ENCODE assay signal across 10 cellular contexts in genomic region chr5:178112545-178112944, GRCh38. TPM values are rescaled to one million over a fixed set of nuclear protein-coding genes. Genes with fewer than 3 reads are reported as not detected.
DNase-seq lines count a peak whose midpoint lies in the region; ATAC-seq and TF ChIP-seq lines count a peak whose summit lies in the region.
"Had no signal": no experiment of that assay in that cellular context is flagged by ENCODE, and none has a peak within 500 bp of the region (broad histone marks: within the 10 kb centered on the region; RNA-seq: fewer than 3 reads in every experiment).

No MANE protein-coding gene starts in this region.

- H3K4me2 ChIP-seq in BLaER1, result peak overlapping the region; percentile 99

- peaks cover 27% of the 10 kb centered on the region for H3K4me1 Mint-ChIP-seq in activated naive CD8-positive, alpha-beta T cell treated with anti-CD3 and anti-CD28 coated beads for 36 hours

- WGBS in mesodermal cell (ENCODE audit: insufficient coverage in 2 of 2), 2 experiments, result 82 to 89% methylated on average over 4 to 5 of the region's 5 CpGs
- 84 to 86% methylated on average over 5 of the region's 5 CpGs for WGBS in upper lobe of left lung, 2 donors

- DNase-seq in activated naive CD8-positive, alpha-beta T cell treated with anti-CD3 and anti-CD28 coated beads for 36 hours, result no peak
- DNase-seq in NCI-H2107 treated with DMSO at 0.1 percent for 48 hours (lab: John Stamatoyannopoulos, UW; ENCODE audit: unreplicated experiment), result no peak
- DNase-seq in upper lobe of left lung, result no peak
- DNase-seq: NCI-H187 treated with DMSO at 0.1 percent for 48 hours had no signal

- H3K27ac ChIP-seq in BLaER1 (peak overlapping the region; percentile 96; the same call in 1 of the 2 replicates), HEK293 (ENCODE audit: extremely low read depth, low read depth, low read length) (no peak overlapping the region), mesodermal cell (ENCODE audit: low read depth, low read length, severe bottlenecking) (no peak overlapping the region), upper lobe of left lung (peak overlapping the region in 1 of 4 donors; percentile 79)

- TF ChIP-seq EP300 in upper lobe of left lung (IDR thresholded peaks at IDR 0.05), result no peak

- H3K4me3 ChIP-seq in BLaER1 (peak overlapping the region; percentile 83), HEK293 (ENCODE audit: low read depth, low read length) (no peak overlapping the region), mesodermal cell (ENCODE audit: extremely low read depth, insufficient read depth, low read length, poor library complexity, severe bottlenecking) (peak overlapping the region; percentile 56), upper lobe of left lung (no peak overlapping the region)

- no peak for TF ChIP-seq CTCF in HEK293 (tag by site-specific recombination; IDR thresholded peaks at IDR 0.05)
- TF ChIP-seq CTCF in upper lobe of left lung (IDR thresholded peaks at IDR 0.05), result no peak

- H3K36me3 Mint-ChIP-seq in activated naive CD8-positive, alpha-beta T cell treated with anti-CD3 and anti-CD28 coated beads for 36 hours, result peaks cover 13% of the 10 kb centered on the region

- H3K9me3 Mint-ChIP-seq in activated naive CD8-positive, alpha-beta T cell treated with anti-CD3 and anti-CD28 coated beads for 36 hours, result no peaks in the 10 kb centered on the region

- ATAC-seq in GM18867 (IDR thresholded peaks at IDR 0.05; ENCODE audit: unreplicated experiment), result no peak
- ATAC-seq in upper lobe of left lung (ENCODE audit: low FRiP score in 2 of 2), result no peak
- ATAC-seq in HG02884 (IDR thresholded peaks at IDR 0.05; ENCODE audit: unreplicated experiment), result no peak
- ATAC-seq: sciatic nerve had no signal

- H3K4me1 ChIP-seq in BLaER1 (peaks cover 61% of the 10 kb centered on the region), HEK293 (ENCODE audit: control insufficient read depth, insufficient read depth, low read length) (no peaks in the 10 kb centered on the region), mesodermal cell (ENCODE audit: control insufficient read depth, insufficient read depth, low read length, poor library complexity, severe bottlenecking) (peaks cover 26% of the 10 kb centered on the region), upper lobe of left lung (peaks cover 31 to 63% (median 47%) of the 10 kb centered on the region in 4 donors)

- H3K27me3 Mint-ChIP-seq in activated naive CD8-positive, alpha-beta T cell treated with anti-CD3 and anti-CD28 coated beads for 36 hours, result no peaks in the 10 kb centered on the region

- H3K27me3 ChIP-seq in BLaER1 (no peaks in the 10 kb centered on the region), upper lobe of left lung (peaks cover 0 to 30% (median 17%) of the 10 kb centered on the region in 4 donors)

- H3K9ac ChIP-seq in BLaER1, result no peak overlapping the region; the same call in 1 of the 2 replicates

- H3K27ac Mint-ChIP-seq in activated naive CD8-positive, alpha-beta T cell treated with anti-CD3 and anti-CD28 coated beads for 36 hours, result peak overlapping the region; percentile 82

- H3K36me3 ChIP-seq in BLaER1 (no peaks in the 10 kb centered on the region), HEK293 (ENCODE audit: control insufficient read depth in 2 of 2, insufficient read depth in 1 of 2, low read length in 2 of 2) (no peaks in the 10 kb centered on the region), mesodermal cell (ENCODE audit: control insufficient read depth, insufficient read depth, low read length) (no peaks in the 10 kb centered on the region), upper lobe of left lung (no peaks in the 10 kb centered on the region)

- H3K9me3 ChIP-seq in BLaER1 (no peaks in the 10 kb centered on the region), HEK293 (ENCODE audit: control insufficient read depth, insufficient read depth, low read depth, low read length) (no peaks in the 10 kb centered on the region), mesodermal cell (ENCODE audit: control insufficient read depth, low read length) (no peaks in the 10 kb centered on the region), upper lobe of left lung (no peaks in the 10 kb centered on the region)

- H3K4me3 Mint-ChIP-seq in activated naive CD8-positive, alpha-beta T cell treated with anti-CD3 and anti-CD28 coated beads for 36 hours, result peak overlapping the region; percentile 81

- CTCF ChIA-PET in HEK293 (lab: Yijun Ruan, JAX), result interaction anchor here (0.6 kb wide), 1 partner anchor 72 kb away, joined by 3 read pairs; no protein-coding TSS in a partner anchor

- no peaks in the 10 kb centered on the region for H4K20me1 ChIP-seq in BLaER1

- POLR2A ChIA-PET in HEK293 (lab: Yijun Ruan, JAX), result interaction anchor here (1.3 kb wide), 1 partner anchor 26 kb away, joined by 3 read pairs; no protein-coding TSS in a partner anchor

- no peak for TF ChIP-seq POLR2A in upper lobe of left lung (IDR thresholded peaks at IDR 0.05)

TF ChIP-seq in HEK293, 187 proteins besides CTCF, POLR2A, EP300 and RAD21:
- TF ChIP-seq ZNF146 (tag by site-specific recombination; IDR thresholded peaks at IDR 0.05), result peak; percentile 98
- TF ChIP-seq ZNF324 (tag by site-specific recombination; IDR thresholded peaks at IDR 0.05), result 0 out of 2 replicates have a peak, but pooled peaks have one; percentile 21
- peak; percentile 70 for TF ChIP-seq ZNF580 (tag by site-specific recombination; IDR thresholded peaks at IDR 0.05)
- TF ChIP-seq ZNF292 (tag by site-specific recombination; IDR thresholded peaks at IDR 0.05; ENCODE audit: borderline replicate concordance, low read depth), result no peak
- no peak for TF ChIP-seq GFI1B (tag by site-specific recombination; IDR thresholded peaks at IDR 0.05)
TF ChIP-seq in HEK293: peak in this region for 3.

RNA-seq across cellular contexts. Expression of gene N4BP3, which starts 0.8 kb away (rescaled TPM):
- total RNA-seq in activated naive CD8-positive, alpha-beta T cell treated with anti-CD3 and anti-CD28 coated beads for 36 hours, result 10 to 100 TPM; 12.3 to 12.9 TPM
- 3.5 TPM for polyA plus RNA-seq in mesodermal cell (2013, experiment 1 of 2)
- polyA plus RNA-seq in mesodermal cell (2013, experiment 2 of 2), result 2.0 TPM
- total RNA-seq in upper lobe of left lung, result 10 to 100 TPM in 2 of 6 donors, 1 to 10 TPM in 4; 3.2 to 12.6 (median 5.8) TPM

RNA-seq across cellular contexts. Expression of gene RMND5B, which starts 18.3 kb away (rescaled TPM):
- total RNA-seq in activated naive CD8-positive, alpha-beta T cell treated with anti-CD3 and anti-CD28 coated beads for 36 hours, result 10 to 100 TPM; 26.2 to 26.7 TPM
- polyA plus RNA-seq in mesodermal cell (2013, experiment 1 of 2), result 15.8 TPM
- 14.9 TPM for polyA plus RNA-seq in mesodermal cell (2013, experiment 2 of 2)
- 10 to 100 TPM; 36.2 to 70.2 (median 46.0) TPM for total RNA-seq in upper lobe of left lung

RNA-seq across cellular contexts. Expression of gene NHP2, which starts 41.1 kb away (rescaled TPM):
- total RNA-seq in activated naive CD8-positive, alpha-beta T cell treated with anti-CD3 and anti-CD28 coated beads for 36 hours, result 100 to 1,000 TPM; 349 to 354 TPM
- polyA plus RNA-seq in mesodermal cell (2013, experiment 1 of 2), result 167 TPM
- 149 TPM for polyA plus RNA-seq in mesodermal cell (2013, experiment 2 of 2)
- 100 to 1,000 TPM in 2 of 6 donors, 10 to 100 TPM in 4; 61.0 to 117 (median 86.9) TPM for total RNA-seq in upper lobe of left lung

Comparison
In these comparisons a context has a peak if more than half of its experiments do, and no peak if none do; other contexts are left out.
1. H3K4me3 ChIP-seq: peak in BLaER1 (single experiment) and mesodermal cell (single experiment); none in HEK293 (single experiment) and upper lobe of left lung (0 of 4).